In the genomic region with DNA sequence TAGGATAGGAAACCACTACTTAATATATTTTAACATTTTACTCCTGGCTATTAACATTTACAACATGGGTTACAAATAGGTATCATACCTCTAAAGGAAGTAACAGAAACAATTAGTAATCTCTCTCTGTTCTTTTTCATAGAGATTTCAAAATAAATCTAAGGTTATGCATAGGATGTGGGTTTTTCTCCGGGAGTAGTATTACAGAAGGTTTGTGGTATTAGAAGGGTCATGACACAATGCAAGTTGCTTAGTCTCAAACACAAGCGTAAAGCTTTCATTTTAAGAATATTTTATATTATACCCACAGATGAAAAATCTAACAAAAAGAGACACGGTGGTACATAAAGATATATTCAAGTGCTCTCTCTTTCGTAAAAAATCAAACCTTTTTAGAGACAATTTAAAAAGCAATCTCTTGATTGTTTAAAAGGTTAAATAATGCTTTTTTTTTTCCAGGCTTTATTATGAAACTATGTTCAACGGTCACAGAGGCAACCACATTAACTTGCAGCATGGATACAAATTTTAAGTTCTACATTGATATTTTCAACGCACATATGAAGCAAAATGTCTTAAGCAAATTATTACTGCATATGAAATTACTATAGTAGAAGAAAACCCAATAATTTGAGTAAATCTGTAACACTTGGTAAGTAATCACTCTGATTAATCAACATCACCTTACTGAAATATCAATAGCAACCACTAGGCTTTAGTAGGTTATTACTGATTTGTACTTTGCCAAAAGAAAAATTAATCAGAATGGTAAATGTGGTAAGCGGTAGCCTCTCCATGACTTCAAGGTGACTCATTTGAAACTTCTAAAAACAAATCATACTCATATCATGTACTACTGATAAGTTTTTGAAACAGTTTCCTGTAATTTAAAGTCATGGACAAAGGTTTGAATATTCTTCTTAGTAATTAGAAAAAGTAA, we compare ENCODE assay signal across 9 cellular contexts.
A peak's percentile ranks its signal among the peaks of the same experiment; 100 is the strongest.
DNase-seq lines count a peak whose midpoint lies in the region; ATAC-seq, FAIRE-seq and TF ChIP-seq lines count a peak whose summit lies in the region.
"Had no signal": no experiment of that assay in that cellular context is flagged by ENCODE, and none has a peak within 500 bp of the region (broad histone marks: within the 10 kb centered on the region; RNA-seq: fewer than 3 reads in every experiment).

No MANE protein-coding gene starts in this region.

- H3K4me3 ChIP-seq in IMR-90 (ENCODE audit: insufficient read depth, low read depth, low read length) (no peak overlapping the region), bronchial epithelial cell (ENCODE audit: low read depth, low read length) (no peak overlapping the region)

- no CpG with 5 or more reads among the region's 7 CpGs for WGBS in IMR-90 (ENCODE audit: extremely low coverage in 2 of 2, insufficient read length in 1 of 2), 2 experiments

- TF ChIP-seq RAD21 in IMR-90 (IDR thresholded peaks at IDR 0.05; ENCODE audit: low read length), result no peak

- H3K27ac ChIP-seq in IMR-90 (ENCODE audit: insufficient read depth, low read length), result no peak overlapping the region
- H3K27ac ChIP-seq: KMS-11 had no signal

- no peak overlapping the region for H3K23ac ChIP-seq in IMR-90 (ENCODE audit: low read depth, low read length)

- H3K9me1 ChIP-seq in IMR-90 (ENCODE audit: insufficient read depth, low read length), result no peaks in the 10 kb centered on the region; the same call in 1 of the 2 replicates

- H2AK5ac ChIP-seq in IMR-90 (ENCODE audit: low read depth, low read length), result no peak overlapping the region

- ATAC-seq in GM21529 (IDR thresholded peaks at IDR 0.05; ENCODE audit: unreplicated experiment) (peak; percentile 81), IMR-90 (ENCODE audit: low read depth) (peak; percentile 72)

- TF ChIP-seq CTCF in GM10266 (IDR thresholded peaks at IDR 0.05; ENCODE audit: control insufficient read depth, insufficient read depth, low read depth, missing control alignments), result no peak
- peak; percentile 24; the same call in 1 of the 2 replicates for TF ChIP-seq CTCF in IMR-90 (conservative IDR thresholded peaks at IDR 0.05; ENCODE audit: low read depth, low read length)
- no peak for TF ChIP-seq CTCF in bronchial epithelial cell (IDR thresholded peaks at IDR 0.05; ENCODE audit: insufficient read depth, low read length, severe bottlenecking)

- peak overlapping the region; percentile 39 for H3K4me2 ChIP-seq in IMR-90 (ENCODE audit: low read depth, low read length)
- H3K4me2 ChIP-seq: KMS-11 had no signal

- intact Hi-C loops in IMR-90 (cut with micrococcal nuclease), result no loop called here

- peak overlapping the region; percentile 62 for H2BK5ac ChIP-seq in IMR-90 (ENCODE audit: low read depth, low read length, poor library complexity, severe bottlenecking)

- BruUV-seq in IMR-90 (replicated peaks; lab: Mats Ljungman, UMichigan), result no TSS peak

- H4K5ac ChIP-seq in IMR-90 (ENCODE audit: low read depth, low read length), result no peak overlapping the region

- CTCF ChIA-PET in IMR-90 (lab: Yijun Ruan, JAX), result no interaction called here

- no peak overlapping the region for H2BK20ac ChIP-seq in IMR-90 (ENCODE audit: low read depth, low read length)

- H4K20me1 ChIP-seq in IMR-90 (ENCODE audit: insufficient read depth, low read length), result 0 out of 2 replicates have a peak, but pooled peaks cover 4% of the 10 kb centered on the region

- H2AK9ac ChIP-seq in IMR-90 (replicated peaks; ENCODE audit: low read depth, low read length, poor library complexity), result no peak overlapping the region

- no peak overlapping the region for H3K4ac ChIP-seq in IMR-90 (ENCODE audit: low read depth, low read length)

- H4K8ac ChIP-seq in IMR-90 (ENCODE audit: low read depth in 2 of 2, low read length in 2 of 2), result no peak overlapping the region

- H3K79me1 ChIP-seq in IMR-90 (ENCODE audit: low read depth in 1 of 2, low read length in 2 of 2), result peaks cover 0 to 4% of the 10 kb centered on the region in 2 experiments; a peak in 1 of 4 replicates

- H2AFZ ChIP-seq in IMR-90 (replicated peaks; ENCODE audit: low read length, poor library complexity), result no peak overlapping the region

- H3K27me3 ChIP-seq in IMR-90 (ENCODE audit: control insufficient read depth, insufficient read depth, low read length) (no peaks in the 10 kb centered on the region), bronchial epithelial cell (ENCODE audit: control insufficient read depth, insufficient read depth, low read length) (no peaks in the 10 kb centered on the region)

- H3K36me3 ChIP-seq in IMR-90 (ENCODE audit: control insufficient read depth, insufficient read depth, low read length), result no peaks in the 10 kb centered on the region
- H3K36me3 ChIP-seq in bronchial epithelial cell (ENCODE audit: control insufficient read depth, insufficient read depth, low read length), result no peaks in the 10 kb centered on the region

- TF ChIP-seq POLR2A in IMR-90 (IDR thresholded peaks at IDR 0.05; ENCODE audit: low read depth, low read length), result no peak

- FAIRE-seq in bronchial epithelial cell (lab: Jason Lieb, UNC), result no peak

- dilution Hi-C loops in IMR-90 (cut with HindIII; ENCODE audit: low sequenced_read_pairs, unreplicated experiment), result no loop called here

- H3K4me1 ChIP-seq in IMR-90 (ENCODE audit: control insufficient read depth, insufficient read depth, low read length), result peaks cover 6% of the 10 kb centered on the region

- DNase-seq in GM10266 (ENCODE audit: extremely low spot score) (peak; percentile 36), IMR-90 (peak; percentile 82), bronchial epithelial cell (ENCODE audit: low read depth) (peak; percentile 91), stromal cell of bone marrow (ENCODE audit: low read depth) (peak; percentile 25), NCI-H774 (lab: John Stamatoyannopoulos, UW) (no peak), NAMALWA (ENCODE audit: low spot score) (no peak), DMS153 treated with DMSO at 0.1 percent for 48 hours (lab: John Stamatoyannopoulos, UW; ENCODE audit: unreplicated experiment) (no peak)

- H3K14ac ChIP-seq in IMR-90 (replicated peaks; ENCODE audit: low read depth, low read length), result no peak overlapping the region

- no peak overlapping the region for H4K91ac ChIP-seq in IMR-90 (ENCODE audit: insufficient read depth, low read depth, low read length)

- in situ Hi-C loops in IMR-90 (cut with MboI; ENCODE audit: low sequenced_read_pairs), result no loop called here

- no peaks in the 10 kb centered on the region for H3K9me3 ChIP-seq in IMR-90 (ENCODE audit: control insufficient read depth, insufficient read depth, low read length)

- POLR2A ChIA-PET in IMR-90 (lab: Charles Lee; ENCODE audit: unreplicated experiment), result no interaction called here

- no peak overlapping the region for H3K18ac ChIP-seq in IMR-90 (ENCODE audit: low read depth, low read length)

- H2BK120ac ChIP-seq in IMR-90 (ENCODE audit: low read depth, low read length), result no peak overlapping the region

- no peak overlapping the region for H3K56ac ChIP-seq in IMR-90 (ENCODE audit: extremely low read depth, insufficient read depth, low read length)

- H2BK15ac ChIP-seq in IMR-90 (ENCODE audit: low read depth, low read length), result no peak overlapping the region

- no peak overlapping the region for H3K9ac ChIP-seq in IMR-90 (ENCODE audit: low read depth, low read length)
- H3K9ac ChIP-seq: KMS-11 had no signal

TF ChIP-seq in IMR-90, 13 proteins besides CTCF, POLR2A, EP300 and RAD21:
- TF ChIP-seq MAZ (IDR thresholded peaks at IDR 0.05; ENCODE audit: borderline replicate concordance, low read depth, low read length), result no peak
- TF ChIP-seq CHD1 (IDR thresholded peaks at IDR 0.05; ENCODE audit: low read depth, low read length), result no peak
- TF ChIP-seq CEBPB (IDR thresholded peaks at IDR 0.05; ENCODE audit: low read depth, low read length), result peak; percentile 55; the same call in 1 of the 2 replicates
- TF ChIP-seq RFX5 (IDR thresholded peaks at IDR 0.05; ENCODE audit: low read depth, low read length), result no peak
- 0 out of 2 replicates have a peak, but pooled peaks have one; percentile 65 for TF ChIP-seq FOS (IDR thresholded peaks at IDR 0.05; ENCODE audit: low read depth, low read length)
- TF ChIP-seq BHLHE40 (IDR thresholded peaks at IDR 0.05; ENCODE audit: low read depth, low read length), result no peak

Comparison
In these comparisons a context has a peak if more than half of its experiments do, and no peak if none do; other contexts are left out.
1. DNase-seq: peak in GM10266 (single experiment), IMR-90 (single experiment), bronchial epithelial cell (single experiment) and stromal cell of bone marrow (single experiment); none in NCI-H774 (single experiment), NAMALWA (single experiment) and DMS153 treated with DMSO at 0.1 percent for 48 hours (single experiment).